ENCODE assay signal across 23 cellular contexts in the genomic region with DNA sequence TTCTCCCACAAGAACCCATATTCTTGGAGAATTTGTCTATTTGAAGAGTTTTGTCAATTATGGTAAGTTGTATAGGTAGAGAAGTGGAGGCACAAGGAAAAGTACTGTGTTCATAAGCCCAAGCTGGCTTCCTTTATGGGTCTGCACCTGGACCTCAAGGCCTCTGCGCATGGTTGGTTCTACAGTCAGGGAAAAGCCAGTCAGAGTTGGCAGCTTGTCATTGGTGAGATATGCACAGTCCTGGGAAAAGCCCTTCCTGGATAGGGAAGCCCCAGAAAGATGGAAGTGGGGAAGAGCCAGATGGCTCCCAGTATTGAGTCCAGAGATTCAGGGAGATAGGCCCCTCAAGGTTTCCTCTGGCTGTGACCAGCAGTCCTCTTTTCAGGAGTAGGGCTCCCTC. TPM values are rescaled to one million over a fixed set of nuclear protein-coding genes. Genes with fewer than 3 reads are reported as not detected.
A peak's percentile ranks its signal among the peaks of the same experiment; 100 is the strongest.
DNase-seq lines count a peak whose midpoint lies in the region; ATAC-seq and TF ChIP-seq lines count a peak whose summit lies in the region.
"Had no signal": no experiment of that assay in that cellular context is flagged by ENCODE, and none has a peak within 500 bp of the region (broad histone marks: within the 10 kb centered on the region; RNA-seq: fewer than 3 reads in every experiment).

No MANE protein-coding gene starts in this region.

- H3K4me1 Mint-ChIP-seq in endodermal cell = peaks cover 35% of the 10 kb centered on the region

- DNase-seq in DMS 273 treated with DMSO at 0.1 percent for 48 hours (lab: John Stamatoyannopoulos, UW) (peak; percentile 26), endodermal cell (no peak), renal cortical epithelial cell (ENCODE audit: low read depth) (peak; percentile 78), T-helper 2 cell (no peak)
- no peak for DNase-seq in effector CD4-positive, alpha-beta T cell
- DNase-seq: CD4-positive, CD25-positive, alpha-beta regulatory T cell; COR-L47; DND-41; MM.1S; NCI-H1092; NCI-H1436 treated with DMSO at 0.1 percent for 48 hours; NCI-H1930; NCI-H69 had no signal

- peaks cover 5% of the 10 kb centered on the region for H3K27me3 ChIP-seq in endodermal cell (ENCODE audit: control insufficient read depth, insufficient read depth, low read length, poor library complexity, severe bottlenecking)
- H3K27me3 ChIP-seq in muscle layer of colon (ENCODE audit: control insufficient read depth in 1 of 2, insufficient read depth in 2 of 2, low read length in 2 of 2) = no peaks in the 10 kb centered on the region

- 89 to 100% methylated on average over 1 of the region's 1 CpG for WGBS in endodermal cell (ENCODE audit: insufficient coverage in 1 of 2, insufficient read length in 1 of 2), 2 experiments

- H3K4me3 Mint-ChIP-seq in endodermal cell = no peak overlapping the region
- H3K4me3 Mint-ChIP-seq: CD4-positive, CD25-positive, alpha-beta regulatory T cell; GM23338 had no signal

- H3K9ac ChIP-seq in endodermal cell (ENCODE audit: extremely low read depth, low read length, poor library complexity, severe bottlenecking) = no peak overlapping the region
- no peak overlapping the region for H3K9ac ChIP-seq in muscle layer of colon (ENCODE audit: low read length)

- H3K9me3 Mint-ChIP-seq in endodermal cell = no peaks in the 10 kb centered on the region
- H3K9me3 Mint-ChIP-seq: GM23338 had no signal

- ATAC-seq in HG03520 (IDR thresholded peaks at IDR 0.05; ENCODE audit: unreplicated experiment) (no peak), GM18868 (IDR thresholded peaks at IDR 0.05; ENCODE audit: unreplicated experiment) (no peak)
- ATAC-seq: A549, GM12878, GM23338, K562, Panc1 had no signal

- no peak overlapping the region for H3K27ac Mint-ChIP-seq in endodermal cell
- H3K27ac Mint-ChIP-seq: CD4-positive, CD25-positive, alpha-beta regulatory T cell; GM23338 had no signal

- no peaks in the 10 kb centered on the region for H3K36me3 Mint-ChIP-seq in endodermal cell (ENCODE audit: low read depth)
- H3K36me3 Mint-ChIP-seq: CD4-positive, CD25-positive, alpha-beta regulatory T cell had no signal

- H3K36me3 ChIP-seq in endodermal cell (ENCODE audit: control insufficient read depth, insufficient read depth, low read length) (no peaks in the 10 kb centered on the region), muscle layer of colon (ENCODE audit: insufficient read depth, low read length) (peaks cover 40% of the 10 kb centered on the region)
- H3K36me3 ChIP-seq: HAP-1 had no signal

- H3K27ac ChIP-seq in endodermal cell (ENCODE audit: low read depth, low read length) = peak overlapping the region; percentile 10
- peak overlapping the region; percentile 19 for H3K27ac ChIP-seq in muscle layer of colon (ENCODE audit: low read depth, low read length)
- H3K27ac ChIP-seq: A549 had no signal

- TF ChIP-seq CTCF in endodermal cell (conservative IDR thresholded peaks at IDR 0.05) = no peak

- no peaks in the 10 kb centered on the region for H3K9me3 ChIP-seq in endodermal cell (ENCODE audit: control insufficient read depth, low read length)
- H3K9me3 ChIP-seq in muscle layer of colon (ENCODE audit: low read length) = no peaks in the 10 kb centered on the region
- H3K9me3 ChIP-seq: A549, HAP-1 had no signal

- peaks cover 2% of the 10 kb centered on the region for H3K27me3 Mint-ChIP-seq in endodermal cell (ENCODE audit: insufficient read depth)

- H3K4me1 ChIP-seq in endodermal cell (ENCODE audit: control insufficient read depth, insufficient read depth, low read length) = peaks cover 6% of the 10 kb centered on the region
- peaks cover 69% of the 10 kb centered on the region for H3K4me1 ChIP-seq in muscle layer of colon (ENCODE audit: insufficient read depth, low read length)
- H3K4me1 ChIP-seq: HAP-1 had no signal

- H3K4me3 ChIP-seq in endodermal cell (ENCODE audit: low read length) (no peak overlapping the region), muscle layer of colon (ENCODE audit: low read depth in 1 of 2, low read length in 2 of 2) (no peak overlapping the region)
- H3K4me3 ChIP-seq: A549, GM12878, GM23338, HAP-1, K562 had no signal

RNA-seq across cellular contexts. Expression of gene BOC, which starts 15.8 kb away (rescaled TPM):
- total RNA-seq in endodermal cell = 10 to 100 TPM in 1 of 2 donors, 1 to 10 TPM in 1; 9.8 to 12.3 TPM
- polyA plus RNA-seq in endodermal cell (2013, experiment 1 of 2) = 207 TPM
- 163 TPM for polyA plus RNA-seq in endodermal cell (2013, experiment 2 of 2)
- 0.52 and 3.0 TPM in 2 replicates for total RNA-seq in renal cortical epithelial cell
- total RNA-seq: CD4-positive, CD25-positive, alpha-beta regulatory T cell; GM12878; K562; NCI-H460 had no signal
- polyA plus RNA-seq: CD4-positive, CD25-positive, alpha-beta regulatory T cell; K562 had no signal

Comparison
In these comparisons a context has a peak if more than half of its experiments do, and no peak if none do; other contexts are left out.
1. DNase-seq: peak in DMS 273 treated with DMSO at 0.1 percent for 48 hours (single experiment) and renal cortical epithelial cell (single experiment); none in endodermal cell (single experiment), T-helper 2 cell (0 of 5) and effector CD4-positive, alpha-beta T cell (single experiment).